ENCODE assay signal across 15 cellular contexts in genomic region chr10:106577266-106577665, GRCh38.
A peak's percentile ranks its signal among the peaks of the same experiment; 100 is the strongest.
DNase-seq lines count a peak whose midpoint lies in the region; ATAC-seq and TF ChIP-seq lines count a peak whose summit lies in the region.
"Had no signal": no experiment of that assay in that cellular context is flagged by ENCODE, and none has a peak within 500 bp of the region (broad histone marks: within the 10 kb centered on the region; RNA-seq: fewer than 3 reads in every experiment).

No MANE protein-coding gene starts in this region.

- no peaks in the 10 kb centered on the region for H4K20me1 ChIP-seq in smooth muscle cell (ENCODE audit: low read depth)

- no peaks in the 10 kb centered on the region for H3K27me3 ChIP-seq in smooth muscle cell (ENCODE audit: low read depth)
- H3K27me3 ChIP-seq: ovary had no signal

- no peaks in the 10 kb centered on the region for H3K4me1 Mint-ChIP-seq in activated T-helper 1 cell treated with anti-CD3 and anti-CD28 coated beads, Interleukin-12 subunit alpha, Interleukin-12 subunit beta, Interleukin-2, Interleukin-4 antibody, amounts not matched to agents 30 ng/mL and 10 ng/mL and 1 ng/mL, durations not matched to agents 14 hours and 24 hours and 36 hours (ENCODE audit: low read depth)
- H3K4me1 Mint-ChIP-seq: activated T-helper 17 cell treated with anti-CD3 and anti-CD28 coated beads, Interleukin-2, amount 50 U/mL, for 72 hours; CD4-positive, alpha-beta memory T cell had no signal

- H3K36me3 Mint-ChIP-seq in activated T-helper 1 cell treated with anti-CD3 and anti-CD28 coated beads, Interleukin-12 subunit alpha, Interleukin-12 subunit beta, Interleukin-2, Interleukin-4 antibody, amounts not matched to agents 30 ng/mL and 10 ng/mL and 1 ng/mL, durations not matched to agents 14 hours and 24 hours and 36 hours (ENCODE audit: low read depth) = no peaks in the 10 kb centered on the region
- H3K36me3 Mint-ChIP-seq: brain; CD4-positive, alpha-beta memory T cell had no signal

- no peak for ATAC-seq in GM19455 (IDR thresholded peaks at IDR 0.05; ENCODE audit: unreplicated experiment)
- ATAC-seq: activated T-helper 17 cell treated with anti-CD3 and anti-CD28 coated beads, Interleukin-2, amount 50 U/mL, for 72 hours had no signal

- no peak overlapping the region for H3K4me3 Mint-ChIP-seq in activated T-helper 1 cell treated with anti-CD3 and anti-CD28 coated beads, Interleukin-12 subunit alpha, Interleukin-12 subunit beta, Interleukin-2, Interleukin-4 antibody, amounts not matched to agents 30 ng/mL and 10 ng/mL and 1 ng/mL, durations not matched to agents 14 hours and 24 hours and 36 hours
- H3K4me3 Mint-ChIP-seq: activated T-helper 17 cell treated with anti-CD3 and anti-CD28 coated beads, Interleukin-2, amount 50 U/mL, for 72 hours; brain; CD4-positive, alpha-beta memory T cell had no signal

- H3K79me2 ChIP-seq in smooth muscle cell (ENCODE audit: low read depth) = no peaks in the 10 kb centered on the region

- H2AFZ ChIP-seq in smooth muscle cell (ENCODE audit: low read depth) = no peak overlapping the region

- no peaks in the 10 kb centered on the region for H3K9me3 Mint-ChIP-seq in activated T-helper 1 cell treated with anti-CD3 and anti-CD28 coated beads, Interleukin-12 subunit alpha, Interleukin-12 subunit beta, Interleukin-2, Interleukin-4 antibody, amounts not matched to agents 30 ng/mL and 10 ng/mL and 1 ng/mL, durations not matched to agents 14 hours and 24 hours and 36 hours
- H3K9me3 Mint-ChIP-seq: brain had no signal

- peak; percentile 12 for DNase-seq in DMS53 (lab: John Stamatoyannopoulos, UW)
- no peak for DNase-seq in DMS53 treated with DMSO at 0.1 percent for 48 hours (lab: John Stamatoyannopoulos, UW; ENCODE audit: unreplicated experiment)
- peak; percentile 6 for DNase-seq in SW480 (ENCODE audit: low spot score)
- DNase-seq in fibroblast of gingiva (ENCODE audit: low read depth) = peak; percentile 2
- no peak for DNase-seq in smooth muscle cell (lab: John Stamatoyannopoulos, UW; ENCODE audit: unreplicated experiment)
- DNase-seq in SHP77 treated with DMSO at 0.1 percent for 48 hours (lab: John Stamatoyannopoulos, UW) = no peak
- no peak for DNase-seq in activated T-helper 1 cell treated with anti-CD3 and anti-CD28 coated beads, Interleukin-12 subunit alpha, Interleukin-12 subunit beta, Interleukin-2, Interleukin-4 antibody, amounts not matched to agents 30 ng/mL and 10 ng/mL and 1 ng/mL, durations not matched to agents 14 hours and 24 hours and 36 hours (ENCODE audit: low spot score)
- DNase-seq: CD4-positive, alpha-beta memory T cell; Karpas-422; ovary; tibial artery had no signal

- H3K4me3 ChIP-seq in smooth muscle cell = no peak overlapping the region
- H3K4me3 ChIP-seq: ovary, tibial artery had no signal

- H3K4me1 ChIP-seq in smooth muscle cell (ENCODE audit: low read depth) = no peaks in the 10 kb centered on the region
- H3K4me1 ChIP-seq: tibial artery had no signal

- H3F3A ChIP-seq in smooth muscle cell (ENCODE audit: low read depth) = no peaks in the 10 kb centered on the region

- H3K27ac Mint-ChIP-seq in activated T-helper 1 cell treated with anti-CD3 and anti-CD28 coated beads, Interleukin-12 subunit alpha, Interleukin-12 subunit beta, Interleukin-2, Interleukin-4 antibody, amounts not matched to agents 30 ng/mL and 10 ng/mL and 1 ng/mL, durations not matched to agents 14 hours and 24 hours and 36 hours = no peak overlapping the region
- H3K27ac Mint-ChIP-seq: activated T-helper 17 cell treated with anti-CD3 and anti-CD28 coated beads, Interleukin-2, amount 50 U/mL, for 72 hours; CD4-positive, alpha-beta memory T cell had no signal

- no peak overlapping the region for H3K27ac ChIP-seq in smooth muscle cell (ENCODE audit: low read depth)
- H3K27ac ChIP-seq: 22Rv1, ovary, tibial artery had no signal

- intact Hi-C loops in activated T-helper 1 cell treated with anti-CD3 and anti-CD28 coated beads, Interleukin-12 subunit alpha, Interleukin-12 subunit beta, Interleukin-2, Interleukin-4 antibody, amounts not matched to agents 30 ng/mL and 10 ng/mL and 1 ng/mL, durations not matched to agents 14 hours and 24 hours and 36 hours (cut with micrococcal nuclease) = no loop called here

- H3K36me3 ChIP-seq in smooth muscle cell (ENCODE audit: low read depth) = no peaks in the 10 kb centered on the region
- H3K36me3 ChIP-seq: ovary, tibial artery had no signal

- TF ChIP-seq CTCF in smooth muscle cell (IDR thresholded peaks at IDR 0.05; ENCODE audit: borderline replicate concordance, insufficient read depth, poor library complexity, severe bottlenecking) = no peak

- no peaks in the 10 kb centered on the region for H3K27me3 Mint-ChIP-seq in activated T-helper 1 cell treated with anti-CD3 and anti-CD28 coated beads, Interleukin-12 subunit alpha, Interleukin-12 subunit beta, Interleukin-2, Interleukin-4 antibody, amounts not matched to agents 30 ng/mL and 10 ng/mL and 1 ng/mL, durations not matched to agents 14 hours and 24 hours and 36 hours (ENCODE audit: insufficient read depth)
- H3K27me3 Mint-ChIP-seq: brain; CD4-positive, alpha-beta memory T cell had no signal

- no peaks in the 10 kb centered on the region for H3K9me3 ChIP-seq in smooth muscle cell (replicated peaks; ENCODE audit: low read depth)
- H3K9me3 ChIP-seq: ovary, tibial artery had no signal

- H3K4me2 ChIP-seq in smooth muscle cell = peak overlapping the region; percentile 55

- 5% methylated on average over 9 of the region's 9 CpGs for WGBS in smooth muscle cell (ENCODE audit: low lambda C conversion rate)

- no peak overlapping the region for H3K9ac ChIP-seq in smooth muscle cell (ENCODE audit: low read depth)

Comparison
In these comparisons a context has a peak if more than half of its experiments do, and no peak if none do; other contexts are left out.
1. DNase-seq: peak in DMS53 (single experiment), SW480 (single experiment) and fibroblast of gingiva (single experiment); none in DMS53 treated with DMSO at 0.1 percent for 48 hours (single experiment), smooth muscle cell (single experiment), SHP77 treated with DMSO at 0.1 percent for 48 hours (single experiment) and activated T-helper 1 cell treated with anti-CD3 and anti-CD28 coated beads, Interleukin-12 subunit alpha, Interleukin-12 subunit beta, Interleukin-2, Interleukin-4 antibody, amounts not matched to agents 30 ng/mL and 10 ng/mL and 1 ng/mL, durations not matched to agents 14 hours and 24 hours and 36 hours (single experiment).